Comparison of ENCODE assay signal across 24 cellular contexts in genomic region chr20:47782091-47782490, GRCh38.
"Had no signal": no experiment of that assay in that cellular context is flagged by ENCODE, and none has a peak within 500 bp of the region (broad histone marks: within the 10 kb centered on the region; RNA-seq: fewer than 3 reads in every experiment).

No MANE protein-coding gene starts in this region.

- H3K36me3 ChIP-seq: adrenal gland, MG63, Peyer's patch had no signal

- H3K36me3 Mint-ChIP-seq: activated naive CD8-positive, alpha-beta T cell treated with anti-CD3 and anti-CD28 coated beads, Interleukin-2, amount 10 ng/mL, durations not matched to agents 7 days and 5 days; WTC11 had no signal

- H3K27ac ChIP-seq: adrenal gland, body of pancreas, Peyer's patch had no signal

- H3K4me3 ChIP-seq: adrenal gland, body of pancreas, MG63, Peyer's patch had no signal

- ATAC-seq: activated CD8-positive, alpha-beta T cell treated with anti-CD3 and anti-CD28 coated beads, Interleukin-2, amount 10 ng/mL, durations not matched to agents 7 days and 5 days; body of pancreas; WTC11 had no signal

- H3K27me3 ChIP-seq: adrenal gland, Peyer's patch had no signal

- DNase-seq: activated CD4-positive, alpha-beta T cell treated with anti-CD3 and anti-CD28 coated beads for 48 hours; activated CD4-positive, alpha-beta T cell treated with anti-CD3 and anti-CD28 coated beads, Interleukin-2, amount 50 U/mL, for 4 hours; activated CD4-positive, CD25-positive, alpha-beta regulatory T cell treated with anti-CD3 and anti-CD28 coated beads, Interleukin-2, amount 50 U/mL, for 72 hours; activated CD8-positive, alpha-beta memory T cell treated with anti-CD3 and anti-CD28 coated beads, Interleukin-2, amount 50 U/mL, for 48 hours; activated CD8-positive, alpha-beta T cell treated with anti-CD3 and anti-CD28 coated beads, Interleukin-2, amount 10 ng/mL, durations not matched to agents 7 days and 5 days; activated naive CD4-positive, alpha-beta T cell treated with anti-CD3 and anti-CD28 coated beads, Interleukin-2, amount 50 U/mL, for 16 hours; activated naive CD8-positive, alpha-beta T cell treated with anti-CD3 and anti-CD28 coated beads, Interleukin-2, amount 10 ng/mL, durations not matched to agents 7 days and 5 days; activated T-cell treated with anti-CD3 and anti-CD28 coated beads, Interleukin-2, amount 50 U/mL, for 1 hour; adrenal gland; aorta; central memory CD4-positive, alpha-beta T cell; MG63; NCI-H1417; NCI-H1930; NCI-H2171; NCI-H2227 treated with DMSO at 0.1 percent for 48 hours; NCI-H446 treated with DMSO at 0.1 percent for 48 hours; NCI-H524 treated with DMSO at 0.1 percent for 48 hours; NCI-H774; Peyer's patch; SHP77 treated with DMSO at 0.1 percent for 48 hours had no signal

- H3K9me3 Mint-ChIP-seq: activated naive CD8-positive, alpha-beta T cell treated with anti-CD3 and anti-CD28 coated beads, Interleukin-2, amount 10 ng/mL, durations not matched to agents 7 days and 5 days; T-helper 1 cell treated with Interleukin-12 subunit alpha and Interleukin-12 subunit beta and Interleukin-4 antibody, amounts not matched to agents 30 μg/mL and 1 μg/mL, for 36 hours had no signal

- H3K27ac Mint-ChIP-seq: activated CD8-positive, alpha-beta T cell treated with anti-CD3 and anti-CD28 coated beads, Interleukin-2, amount 10 ng/mL, durations not matched to agents 7 days and 5 days; activated naive CD8-positive, alpha-beta T cell treated with anti-CD3 and anti-CD28 coated beads, Interleukin-2, amount 10 ng/mL, durations not matched to agents 7 days and 5 days; T-helper 1 cell treated with Interleukin-12 subunit alpha and Interleukin-12 subunit beta and Interleukin-4 antibody, amounts not matched to agents 30 μg/mL and 1 μg/mL, for 36 hours; WTC11 had no signal

- H3K4me3 Mint-ChIP-seq: activated CD8-positive, alpha-beta T cell treated with anti-CD3 and anti-CD28 coated beads, Interleukin-2, amount 10 ng/mL, durations not matched to agents 7 days and 5 days; activated naive CD8-positive, alpha-beta T cell treated with anti-CD3 and anti-CD28 coated beads, Interleukin-2, amount 10 ng/mL, durations not matched to agents 7 days and 5 days; T-helper 1 cell treated with Interleukin-12 subunit alpha and Interleukin-12 subunit beta and Interleukin-4 antibody, amounts not matched to agents 30 μg/mL and 1 μg/mL, for 36 hours; WTC11 had no signal

- H3K9me3 ChIP-seq: adrenal gland, body of pancreas, MG63, Peyer's patch had no signal
